ENCODE assay signal across 28 cellular contexts in genomic region chr18:69599377-69599776, GRCh38.
DNase-seq lines count a peak whose midpoint lies in the region; ATAC-seq lines count a peak whose summit lies in the region.
"Had no signal": no experiment of that assay in that cellular context is flagged by ENCODE, and none has a peak within 500 bp of the region (broad histone marks: within the 10 kb centered on the region; RNA-seq: fewer than 3 reads in every experiment).

No MANE protein-coding gene starts in this region.

- peaks cover 10% of the 10 kb centered on the region for H3K9me3 Mint-ChIP-seq in activated T-cell treated with anti-CD3 and anti-CD28 coated beads, Interleukin-2, amount 50 U/mL, for 24 hours
- H3K9me3 Mint-ChIP-seq: effector memory CD8-positive, alpha-beta T cell had no signal

- ATAC-seq in HG03280 (IDR thresholded peaks at IDR 0.05; ENCODE audit: unreplicated experiment): no peak
- ATAC-seq: effector memory CD8-positive, alpha-beta T cell; HCT116; left lobe of liver; psoas muscle had no signal

- no peaks in the 10 kb centered on the region for H3K4me1 Mint-ChIP-seq in activated T-cell treated with anti-CD3 and anti-CD28 coated beads, Interleukin-2, amount 50 U/mL, for 24 hours (ENCODE audit: low read depth)
- H3K4me1 Mint-ChIP-seq: memory B cell, nephron had no signal

- no peak overlapping the region for H3K4me3 Mint-ChIP-seq in activated T-cell treated with anti-CD3 and anti-CD28 coated beads, Interleukin-2, amount 50 U/mL, for 24 hours
- H3K4me3 Mint-ChIP-seq: CD4-positive, alpha-beta T cell; effector memory CD8-positive, alpha-beta T cell; memory B cell; nephron had no signal

- H3K27ac Mint-ChIP-seq in activated T-cell treated with anti-CD3 and anti-CD28 coated beads, Interleukin-2, amount 50 U/mL, for 24 hours: no peak overlapping the region
- H3K27ac Mint-ChIP-seq: CD4-positive, alpha-beta T cell; effector memory CD8-positive, alpha-beta T cell; memory B cell; nephron had no signal

- DNase-seq in DMS153 treated with DMSO at 0.1 percent for 48 hours (lab: John Stamatoyannopoulos, UW; ENCODE audit: unreplicated experiment) (peak; percentile 68), NCI-H1105 treated with DMSO at 0.1 percent for 48 hours (lab: John Stamatoyannopoulos, UW) (peak; percentile 97), NCI-H2107 (lab: John Stamatoyannopoulos, UW) (peak; percentile 59), NCI-H774 (lab: John Stamatoyannopoulos, UW) (peak; percentile 29), amygdala (lab: John Stamatoyannopoulos, UW) (no peak), GM19240 (ENCODE audit: insufficient read length, low spot score) (no peak)
- no peak for DNase-seq in activated T-cell treated with anti-CD3 and anti-CD28 coated beads, Interleukin-2, amount 50 U/mL, for 24 hours
- DNase-seq: activated CD4-positive, alpha-beta T cell treated with anti-CD3 and anti-CD28 coated beads, Interleukin-2, amount 50 U/mL, for 4 hours; activated naive CD4-positive, alpha-beta T cell treated with Interleukin-2 at 50 U/mL for 16 hours; CD4-positive, alpha-beta T cell; central memory CD4-positive, alpha-beta T cell; DMS 273 treated with DMSO at 0.1 percent for 48 hours; effector memory CD8-positive, alpha-beta T cell; erythroblast; glutamatergic neuron; Kasumi-1; psoas muscle; Right ventricle myocardium superior; sigmoid colon; stimulated activated CD4-positive, alpha-beta T cell treated with anti-CD3 and anti-CD28 coated beads, Interleukin-4, amount 100 ng/mL, for 1 hour; stomach; T-helper 2 cell; thyroid gland had no signal

- H3K36me3 Mint-ChIP-seq in activated T-cell treated with anti-CD3 and anti-CD28 coated beads, Interleukin-2, amount 50 U/mL, for 24 hours (ENCODE audit: low read depth): no peaks in the 10 kb centered on the region
- H3K36me3 Mint-ChIP-seq: memory B cell had no signal

- H3K27me3 Mint-ChIP-seq in activated T-cell treated with anti-CD3 and anti-CD28 coated beads, Interleukin-2, amount 50 U/mL, for 24 hours: peaks cover 4% of the 10 kb centered on the region
- H3K27me3 Mint-ChIP-seq: memory B cell had no signal

Comparison
In these comparisons a context has a peak if more than half of its experiments do, and no peak if none do; other contexts are left out.
1. DNase-seq: peak in DMS153 treated with DMSO at 0.1 percent for 48 hours (single experiment), NCI-H1105 treated with DMSO at 0.1 percent for 48 hours (single experiment), NCI-H2107 (single experiment) and NCI-H774 (single experiment); none in amygdala (0 of 56), GM19240 (single experiment) and activated T-cell treated with anti-CD3 and anti-CD28 coated beads, Interleukin-2, amount 50 U/mL, for 24 hours (single experiment).